Comparison of ENCODE assay signal across 26 cellular contexts in genomic region chr15:64772488-64772887, GRCh38. TPM values are rescaled to one million over a fixed set of nuclear protein-coding genes. Genes with fewer than 3 reads are reported as not detected.
DNase-seq lines count a peak whose midpoint lies in the region; ATAC-seq and TF ChIP-seq lines count a peak whose summit lies in the region.
"Had no signal": no experiment of that assay in that cellular context is flagged by ENCODE, and none has a peak within 500 bp of the region (broad histone marks: within the 10 kb centered on the region; RNA-seq: fewer than 3 reads in every experiment).

No MANE protein-coding gene starts in this region.

- no peak for DNase-seq in heart right ventricle
- DNase-seq in left ventricle myocardium superior: no peak
- DNase-seq in amniotic epithelial cell (ENCODE audit: low read depth): peak; percentile 26
- no peak for DNase-seq in immature natural killer cell
- DNase-seq in coronary artery (ENCODE audit: low spot score): no peak
- DNase-seq in T-helper 9 cell: no peak
- DNase-seq in superior temporal gyrus (ENCODE audit: extremely low spot score): no peak
- DNase-seq in C1 segment of cervical spinal cord (lab: John Stamatoyannopoulos, UW): no peak
- DNase-seq: activated CD4-positive, alpha-beta memory T cell treated with anti-CD3 and anti-CD28 coated beads for 36 hours; activated CD4-positive, CD25-positive, alpha-beta regulatory T cell; activated effector memory CD4-positive, alpha-beta T cell treated with anti-CD3 and anti-CD28 coated beads, Interleukin-2, amount 50 U/mL, for 16 hours; AML-193; body of pancreas; colonic mucosa; COR-L47; DND-41; GM23248; NCI-H1694; NCI-H2171 treated with DMSO at 0.1 percent for 48 hours; NCI-H526 treated with DMSO at 0.1 percent for 48 hours had no signal

- peaks cover 0 to 63% (median 18%) of the 10 kb centered on the region in 9 donors for H3K4me1 ChIP-seq in heart right ventricle
- H3K4me1 ChIP-seq: colonic mucosa, parathyroid adenoma had no signal

- H3K4me3 ChIP-seq in heart right ventricle (no peak overlapping the region), coronary artery (no peak overlapping the region)
- H3K4me3 ChIP-seq: body of pancreas, colonic mucosa, GM23248, SK-N-MC had no signal

- no peaks in the 10 kb centered on the region for H3K36me3 Mint-ChIP-seq in immature natural killer cell
- H3K36me3 Mint-ChIP-seq: activated CD4-positive, alpha-beta memory T cell treated with anti-CD3 and anti-CD28 coated beads for 36 hours had no signal

- peaks cover 12 to 22% of the 10 kb centered on the region in 2 donors for H3K4me1 Mint-ChIP-seq in immature natural killer cell

- ATAC-seq in heart right ventricle (no peak), left ventricle myocardium superior (no peak)
- ATAC-seq: body of pancreas had no signal

- H3K4me3 Mint-ChIP-seq in immature natural killer cell: peak overlapping the region in 3 of 5 donors; percentile 0 to 33 (median 23)
- H3K4me3 Mint-ChIP-seq: activated CD4-positive, alpha-beta memory T cell treated with anti-CD3 and anti-CD28 coated beads for 36 hours had no signal

- H3K36me3 ChIP-seq in heart right ventricle: no peaks in the 10 kb centered on the region
- H3K36me3 ChIP-seq: colonic mucosa had no signal

- H3K27me3 ChIP-seq in heart right ventricle: peaks cover 0 to 45% (median 0%) of the 10 kb centered on the region in 7 donors
- H3K27me3 ChIP-seq: body of pancreas had no signal

- peak overlapping the region in 1 of 6 donors; percentile 25 for H3K27ac Mint-ChIP-seq in immature natural killer cell
- H3K27ac Mint-ChIP-seq: activated CD4-positive, alpha-beta memory T cell treated with anti-CD3 and anti-CD28 coated beads for 36 hours; nephron had no signal

- whole genome bisulfite sequencing in heart right ventricle, 2 donors: 61 to 62% methylated on average over 3 of the region's 3 CpGs

- no peaks in the 10 kb centered on the region for H3K9me3 Mint-ChIP-seq in immature natural killer cell
- H3K9me3 Mint-ChIP-seq: activated CD4-positive, alpha-beta memory T cell treated with anti-CD3 and anti-CD28 coated beads for 36 hours; nephron had no signal

- TF ChIP-seq CTCF in heart right ventricle (IDR thresholded peaks at IDR 0.05): no peak
- TF ChIP-seq CTCF in coronary artery (IDR thresholded peaks at IDR 0.05): no peak

- H3K27me3 Mint-ChIP-seq in immature natural killer cell (ENCODE audit: low read depth in 3 of 3): peaks cover 5 to 15% (median 5%) of the 10 kb centered on the region in 3 donors

- intact Hi-C loops in heart right ventricle (cut with DNase I): no loop called here
- intact Hi-C loops in left ventricle myocardium superior (cut with micrococcal nuclease): no loop called here

- H3K27ac ChIP-seq in heart right ventricle (peak overlapping the region in 6 of 10 donors; percentile 9 to 96 (median 94)), coronary artery (peak overlapping the region in 1 of 2 donors; percentile 91)
- H3K27ac ChIP-seq: body of pancreas, colonic mucosa, GM23248, KMS-11, parathyroid adenoma, SK-N-MC had no signal

- H3K9me3 ChIP-seq in heart right ventricle: no peaks in the 10 kb centered on the region
- H3K9me3 ChIP-seq: body of pancreas, colonic mucosa had no signal

RNA-seq across cellular contexts. Expression of gene RBPMS2, which starts 2.9 kb away (rescaled TPM):
- total RNA-seq in heart right ventricle (100 to 1,000 TPM; 177 to 296 (median 213) TPM), left ventricle myocardium superior (213 TPM)
- polyA plus RNA-seq in heart right ventricle (100 to 1,000 TPM; 200 to 310 TPM), immature natural killer cell (1 to 10 TPM in 2 of 3 donors, under 1 TPM in 1; 0.22 to 2.9 (median 1.2) TPM)
- total RNA-seq: GM23248; T-helper 2 cell treated with Interferon-gamma antibody and Interleukin-4, amounts not matched to agents 100 ng/mL and 5 ng/mL, for 36 hours; temporal lobe had no signal

RNA-seq across cellular contexts. Expression of gene PIF1, which starts 53.0 kb away (rescaled TPM):
- total RNA-seq in heart right ventricle (1 to 10 TPM in 2 of 10 donors, under 1 TPM in 8; 0.22 to 2.9 (median 0.45) TPM), left ventricle myocardium superior (0.42 TPM)
- polyA plus RNA-seq in heart right ventricle (1 to 10 TPM in 1 of 2 donors, under 1 TPM in 1; 0.38 to 1.6 TPM), immature natural killer cell (1 to 10 TPM; 1.1 to 2.5 (median 2.1) TPM)
- total RNA-seq: body of pancreas had no signal
